12 cellular contexts compared by ENCODE assay signal in the genomic region with DNA sequence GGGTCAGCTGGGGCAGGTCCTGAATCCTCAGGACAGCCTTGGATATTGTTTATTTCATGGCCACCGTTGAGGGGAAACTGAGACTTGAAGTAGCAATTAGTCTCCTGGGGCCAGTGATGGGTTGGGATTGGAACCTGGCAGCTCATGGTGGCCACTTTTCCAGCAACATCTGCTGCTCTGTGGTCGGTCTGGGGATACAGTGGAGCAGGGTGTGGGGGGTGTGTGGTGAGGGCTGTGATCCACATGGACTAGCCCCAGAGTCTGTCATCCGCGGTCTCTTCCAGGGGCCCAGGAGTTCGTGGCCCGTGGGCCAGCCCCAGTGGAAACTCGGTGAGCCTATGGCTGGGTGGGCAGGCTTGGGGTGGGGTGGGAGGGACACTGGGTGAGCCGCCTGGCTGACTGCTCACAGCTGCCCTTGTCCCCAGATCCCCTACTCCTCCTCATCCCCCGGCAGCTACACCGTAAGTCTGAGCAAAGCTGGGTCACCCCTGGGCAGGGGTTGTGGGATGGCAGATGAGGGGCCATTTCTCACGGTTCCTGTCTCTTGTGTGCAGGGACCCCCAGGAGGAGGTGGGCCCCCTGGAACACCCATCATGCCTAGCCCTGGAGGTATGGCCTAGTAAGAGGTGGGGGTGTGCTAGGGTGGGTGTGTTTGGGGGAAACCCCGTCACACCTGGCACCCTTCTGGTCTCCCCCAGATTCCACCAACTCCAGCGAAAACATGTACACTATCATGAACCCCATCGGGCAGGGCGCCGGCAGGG. TPM values are rescaled to one million over a fixed set of nuclear protein-coding genes. Genes with fewer than 3 reads are reported as not detected.
DNase-seq lines count a peak whose midpoint lies in the region; ATAC-seq and TF ChIP-seq lines count a peak whose summit lies in the region.
"Had no signal": no experiment of that assay in that cellular context is flagged by ENCODE, and none has a peak within 500 bp of the region (broad histone marks: within the 10 kb centered on the region; RNA-seq: fewer than 3 reads in every experiment).

No MANE protein-coding gene starts in this region.

- H3K4me3 Mint-ChIP-seq in CD8-positive, alpha-beta T cell: peak overlapping the region; percentile 69
- H3K4me3 Mint-ChIP-seq in endodermal cell: peak overlapping the region; percentile 58
- peak overlapping the region; percentile 59 for H3K4me3 Mint-ChIP-seq in progenitor cell of endocrine pancreas (ENCODE audit: low read depth)
- H3K4me3 Mint-ChIP-seq: activated CD4-positive, alpha-beta T cell treated with anti-CD3 and anti-CD28 coated beads for 36 hours had no signal

- DNase-seq in CD8-positive, alpha-beta T cell: peak in 1 of 7 experiments; percentile 4
- peak; percentile 55 for DNase-seq in endodermal cell
- no peak for DNase-seq in progenitor cell of endocrine pancreas (ENCODE audit: low spot score, unreplicated experiment)
- DNase-seq in activated naive CD4-positive, alpha-beta T cell (lab: John Stamatoyannopoulos, UW): no peak
- no peak for DNase-seq in superior temporal gyrus (ENCODE audit: extremely low spot score)
- DNase-seq: activated CD4-positive, alpha-beta T cell treated with anti-CD3 and anti-CD28 coated beads for 36 hours; GF-D8; NCI-H345 had no signal

- H2AFZ ChIP-seq in OCI-LY3 (ENCODE audit: low read depth, low read length): no peak overlapping the region; the same call in 1 of the 2 replicates

- POLR2A ChIA-PET in CD8-positive, alpha-beta T cell (lab: Charles Lee): interaction anchor here (0.9 to 1.7 kb wide), 2 partner anchors 13 to 156 kb away, joined by 3 to 6 read pairs; a partner anchor contains a TSS

- H3K9me3 Mint-ChIP-seq in CD8-positive, alpha-beta T cell: no peaks in the 10 kb centered on the region
- H3K9me3 Mint-ChIP-seq in endodermal cell: no peaks in the 10 kb centered on the region
- no peaks in the 10 kb centered on the region for H3K9me3 Mint-ChIP-seq in progenitor cell of endocrine pancreas (ENCODE audit: low read depth)

- H3K4me1 Mint-ChIP-seq in CD8-positive, alpha-beta T cell (ENCODE audit: low read depth): peaks cover 26% of the 10 kb centered on the region
- H3K4me1 Mint-ChIP-seq in endodermal cell (peaks cover 2% of the 10 kb centered on the region), progenitor cell of endocrine pancreas (ENCODE audit: low read depth) (peaks cover 7% of the 10 kb centered on the region)

- H3K36me3 ChIP-seq in CD8-positive, alpha-beta T cell (ENCODE audit: insufficient read depth, low read length): no peaks in the 10 kb centered on the region
- H3K36me3 ChIP-seq in OCI-LY3 (replicated peaks; ENCODE audit: low read depth, low read length): peaks cover 11% of the 10 kb centered on the region
- H3K36me3 ChIP-seq in endodermal cell (ENCODE audit: control insufficient read depth, insufficient read depth, low read length): peaks cover 3% of the 10 kb centered on the region

- H3K9ac ChIP-seq in OCI-LY3 (ENCODE audit: low read length): peak overlapping the region; percentile 80
- no peak overlapping the region for H3K9ac ChIP-seq in endodermal cell (ENCODE audit: extremely low read depth, low read length, poor library complexity, severe bottlenecking)

- WGBS in endodermal cell (ENCODE audit: insufficient coverage in 1 of 2, insufficient read length in 1 of 2), 2 experiments: 80 to 86% methylated on average over 6 to 16 of the region's 16 CpGs

- H3K79me2 ChIP-seq in OCI-LY3 (ENCODE audit: low read length): peaks cover 2% of the 10 kb centered on the region; the same call in 1 of the 2 replicates

- H3K27me3 Mint-ChIP-seq in CD8-positive, alpha-beta T cell (ENCODE audit: low read depth): no peaks in the 10 kb centered on the region
- H3K27me3 Mint-ChIP-seq in endodermal cell (ENCODE audit: insufficient read depth) (peaks cover 3% of the 10 kb centered on the region), progenitor cell of endocrine pancreas (no peaks in the 10 kb centered on the region)
- H3K27me3 Mint-ChIP-seq: activated CD4-positive, alpha-beta T cell treated with anti-CD3 and anti-CD28 coated beads for 36 hours had no signal

- peak overlapping the region; percentile 41 for H3K27ac Mint-ChIP-seq in CD8-positive, alpha-beta T cell
- peak overlapping the region; percentile 72 for H3K27ac Mint-ChIP-seq in endodermal cell
- no peak overlapping the region for H3K27ac Mint-ChIP-seq in progenitor cell of endocrine pancreas
- H3K27ac Mint-ChIP-seq: activated CD4-positive, alpha-beta T cell treated with anti-CD3 and anti-CD28 coated beads for 36 hours had no signal

- no peak for TF ChIP-seq CTCF in CD8-positive, alpha-beta T cell (IDR thresholded peaks at IDR 0.05)
- no peak for TF ChIP-seq CTCF in OCI-LY3 (IDR thresholded peaks at IDR 0.05; ENCODE audit: low read depth, low read length)
- TF ChIP-seq CTCF in endodermal cell (conservative IDR thresholded peaks at IDR 0.05): no peak
- TF ChIP-seq CTCF in progenitor cell of endocrine pancreas (IDR thresholded peaks at IDR 0.05; ENCODE audit: unreplicated experiment): no peak

- intact Hi-C loops in CD8-positive, alpha-beta T cell (cut with DNase I, micrococcal nuclease): no loop called here

- CTCF ChIA-PET in CD8-positive, alpha-beta T cell (lab: Charles Lee): interaction anchor here (1.1 to 2.0 kb wide), 3 partner anchors 8 to 19 kb away, joined by 4 to 8 read pairs (median 5); a partner anchor contains a TSS

- no peak for ATAC-seq in CD8-positive, alpha-beta T cell
- ATAC-seq in GM19351 (IDR thresholded peaks at IDR 0.05; ENCODE audit: unreplicated experiment): no peak
- no peak for ATAC-seq in GM19328 (IDR thresholded peaks at IDR 0.05; ENCODE audit: unreplicated experiment)
- ATAC-seq: activated CD4-positive, alpha-beta T cell treated with anti-CD3 and anti-CD28 coated beads for 36 hours had no signal

- peaks cover 2% of the 10 kb centered on the region for H3K36me3 Mint-ChIP-seq in CD8-positive, alpha-beta T cell
- peaks cover 6% of the 10 kb centered on the region for H3K36me3 Mint-ChIP-seq in endodermal cell (ENCODE audit: low read depth)
- peaks cover 2% of the 10 kb centered on the region for H3K36me3 Mint-ChIP-seq in progenitor cell of endocrine pancreas (ENCODE audit: insufficient read depth)

- H3K27me3 ChIP-seq in CD8-positive, alpha-beta T cell (ENCODE audit: insufficient read depth, low read length): no peaks in the 10 kb centered on the region
- H3K27me3 ChIP-seq in OCI-LY3 (ENCODE audit: low read depth, low read length) (no peaks in the 10 kb centered on the region), endodermal cell (ENCODE audit: control insufficient read depth, insufficient read depth, low read length, poor library complexity, severe bottlenecking) (no peaks in the 10 kb centered on the region)

- peak overlapping the region; percentile 71 for H3K4me3 ChIP-seq in CD8-positive, alpha-beta T cell (ENCODE audit: low read depth, low read length)
- H3K4me3 ChIP-seq in OCI-LY3 (ENCODE audit: low read length) (peak overlapping the region; percentile 77), endodermal cell (ENCODE audit: low read length) (peak overlapping the region; percentile 35)

- H3K27ac ChIP-seq in CD8-positive, alpha-beta T cell (ENCODE audit: low read depth, low read length): no peak overlapping the region
- H3K27ac ChIP-seq in OCI-LY3 (ENCODE audit: low read length) (peak overlapping the region; percentile 66), endodermal cell (ENCODE audit: low read depth, low read length) (no peak overlapping the region)

- H3K4me1 ChIP-seq in CD8-positive, alpha-beta T cell (ENCODE audit: insufficient read depth, low read length): peaks cover 51% of the 10 kb centered on the region
- H3K4me1 ChIP-seq in OCI-LY3 (ENCODE audit: low read length): peaks cover 32% of the 10 kb centered on the region
- H3K4me1 ChIP-seq in endodermal cell (ENCODE audit: control insufficient read depth, insufficient read depth, low read length): peaks cover 7% of the 10 kb centered on the region

- H3K4me2 ChIP-seq in OCI-LY3 (ENCODE audit: low read length): peak overlapping the region; percentile 97

- no peaks in the 10 kb centered on the region for H3K9me3 ChIP-seq in CD8-positive, alpha-beta T cell (ENCODE audit: low read length)
- H3K9me3 ChIP-seq in OCI-LY3 (ENCODE audit: insufficient read depth, low read length) (no peaks in the 10 kb centered on the region), endodermal cell (ENCODE audit: control insufficient read depth, low read length) (no peaks in the 10 kb centered on the region)

- H4K20me1 ChIP-seq in OCI-LY3 (ENCODE audit: insufficient read depth, low read length): peaks cover 11% of the 10 kb centered on the region; the same call in 1 of the 2 replicates

RNA-seq across cellular contexts. Expression of a gene that starts 5.5 kb away (rescaled TPM):
- 10 to 100 TPM; 54.5 to 54.7 TPM for total RNA-seq in CD8-positive, alpha-beta T cell
- 100 to 1,000 TPM; 156 to 212 TPM for total RNA-seq in endodermal cell
- 502 TPM for polyA plus RNA-seq in endodermal cell (2013, experiment 1 of 2)
- 458 TPM for polyA plus RNA-seq in endodermal cell (2013, experiment 2 of 2)
- total RNA-seq in progenitor cell of endocrine pancreas: 234 TPM in 2 replicates

RNA-seq across cellular contexts. Expression of a gene that starts 13.3 kb away (rescaled TPM):
- total RNA-seq in CD8-positive, alpha-beta T cell: 10 to 100 TPM; 49.9 to 58.2 TPM
- total RNA-seq in endodermal cell (10 to 100 TPM; 35.9 to 43.5 TPM), progenitor cell of endocrine pancreas (57.7 and 61.8 TPM in 2 replicates)
- 154 TPM for polyA plus RNA-seq in endodermal cell (2013, experiment 1 of 2)
- polyA plus RNA-seq in endodermal cell (2013, experiment 2 of 2): 157 TPM

RNA-seq across cellular contexts. Expression of a gene that starts 35.0 kb away (rescaled TPM):
- under 1 TPM in 1 of 2 experiments, not detected in 1; 0.22 TPM for total RNA-seq in CD8-positive, alpha-beta T cell
- total RNA-seq in endodermal cell: not detected
- 0.21 TPM for polyA plus RNA-seq in endodermal cell (2013, experiment 1 of 2)
- 0.21 TPM for polyA plus RNA-seq in endodermal cell (2013, experiment 2 of 2)
- not detected in 2 replicates for total RNA-seq in progenitor cell of endocrine pancreas
- total RNA-seq: activated CD4-positive, alpha-beta T cell treated with anti-CD3 and anti-CD28 coated beads for 36 hours had no signal
- polyA plus RNA-seq: keratinocyte had no signal

RNA-seq across cellular contexts. Expression of a gene that starts 46.5 kb away (rescaled TPM):
- not detected for total RNA-seq in CD8-positive, alpha-beta T cell
- 1 to 10 TPM in 1 of 2 donors, under 1 TPM in 1; 0.90 to 2.2 TPM for total RNA-seq in endodermal cell
- polyA plus RNA-seq in endodermal cell (2013, experiment 1 of 2): 15.5 TPM
- 18.2 TPM for polyA plus RNA-seq in endodermal cell (2013, experiment 2 of 2)
- total RNA-seq in progenitor cell of endocrine pancreas: 10.5 and 14.4 TPM in 2 replicates
- total RNA-seq: activated CD4-positive, alpha-beta T cell treated with anti-CD3 and anti-CD28 coated beads for 36 hours had no signal
